ENCODE assay signal across 26 cellular contexts in the genomic region with DNA sequence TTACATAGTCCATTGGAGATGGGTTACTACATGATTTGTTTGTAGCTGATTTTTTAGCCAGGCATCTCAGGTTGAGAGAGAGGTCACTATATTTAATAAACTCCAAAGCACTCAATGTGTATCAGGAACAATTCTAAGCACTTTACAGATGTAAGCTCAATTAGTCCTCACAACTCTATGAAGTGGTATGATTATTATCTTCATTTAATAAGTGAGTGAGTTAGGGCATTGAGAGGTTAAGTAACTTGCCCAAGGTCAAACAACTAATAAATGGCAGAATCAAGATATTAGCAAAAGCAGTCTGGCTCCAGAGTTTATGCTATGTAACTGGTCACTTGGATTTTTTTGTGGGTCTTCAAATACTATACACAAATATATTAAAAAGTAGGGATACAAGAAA. TPM values are rescaled to one million over a fixed set of nuclear protein-coding genes. Genes with fewer than 3 reads are reported as not detected.
"Had no signal": no experiment of that assay in that cellular context is flagged by ENCODE, and none has a peak within 500 bp of the region (broad histone marks: within the 10 kb centered on the region; RNA-seq: fewer than 3 reads in every experiment).

No MANE protein-coding gene starts in this region.

- H3K27me3 ChIP-seq: neutrophil, pancreas, right atrium auricular region, right lobe of liver, sigmoid colon, stomach, thyroid gland, tibial nerve, upper lobe of left lung, vagina had no signal

- H3K27ac ChIP-seq: neutrophil, pancreas, prostate gland, right atrium auricular region, right lobe of liver, sigmoid colon, stomach, thoracic aorta, thyroid gland, tibial nerve, upper lobe of left lung had no signal

- H3K4me3 ChIP-seq: pancreas, prostate gland, right atrium auricular region, right lobe of liver, sigmoid colon, stomach, thoracic aorta, thyroid gland, tibial nerve, upper lobe of left lung, vagina had no signal

- DNase-seq: naive thymus-derived CD4-positive, alpha-beta T cell; nephron progenitor cell; nucleus accumbens; pancreas; retina; right lobe of liver; sigmoid colon; small intestine; stimulated activated CD4-positive, alpha-beta T cell treated with anti-CD3 and anti-CD28 coated beads, Interleukin-15, amount 100 ng/mL, for 24 hours; stimulated activated CD4-positive, alpha-beta T cell treated with anti-CD3 and anti-CD28 coated beads, Interleukin-2, amount 100 ng/mL, for 24 hours; stimulated activated CD4-positive, alpha-beta T cell treated with anti-CD3 and anti-CD28 coated beads, Interleukin-2, amount 100 ng/mL, for 48 hours; stimulated activated CD4-positive, alpha-beta T cell treated with anti-CD3 and anti-CD28 coated beads, Interleukin-4, amount 100 ng/mL, for 24 hours; stimulated activated naive B cell treated with anti-CD40 and anti-IgM and Interleukin-4, amounts not matched to agents 10 μg/mL and 1 μg/mL and 100 μg/mL, for 72 hours; stimulated activated naive CD4-positive, alpha-beta T cell treated with Interleukin-2 at 50 U/mL for 16 hours; stomach; thyroid gland; trophoblast cell; upper lobe of left lung had no signal

- H3K9me3 ChIP-seq: neutrophil, pancreas, prostate gland, right atrium auricular region, right lobe of liver, sigmoid colon, stomach, thoracic aorta, thyroid gland, tibial nerve, upper lobe of left lung, vagina had no signal

- H3K36me3 ChIP-seq: neutrophil, pancreas, prostate gland, right atrium auricular region, right lobe of liver, sigmoid colon, stomach, thoracic aorta, thyroid gland, tibial nerve, upper lobe of left lung, vagina had no signal

- H3K4me1 ChIP-seq: pancreas, prostate gland, right lobe of liver, sigmoid colon, stomach, thyroid gland, tibial nerve, upper lobe of left lung, vagina had no signal

RNA-seq across cellular contexts. Expression of gene ABI3BP, which starts 56.3 kb away (rescaled TPM):
- total RNA-seq: naive thymus-derived CD4-positive, alpha-beta T cell; natural killer cell treated with Interleukin-12 subunit alpha and Interleukin-12 subunit beta and Interleukin-15 and Interleukin-18, amount 100 ng/mL, for 72 hours; neural crest cell had no signal
- polyA plus RNA-seq: naive thymus-derived CD4-positive, alpha-beta T cell had no signal
